In the genomic region with DNA sequence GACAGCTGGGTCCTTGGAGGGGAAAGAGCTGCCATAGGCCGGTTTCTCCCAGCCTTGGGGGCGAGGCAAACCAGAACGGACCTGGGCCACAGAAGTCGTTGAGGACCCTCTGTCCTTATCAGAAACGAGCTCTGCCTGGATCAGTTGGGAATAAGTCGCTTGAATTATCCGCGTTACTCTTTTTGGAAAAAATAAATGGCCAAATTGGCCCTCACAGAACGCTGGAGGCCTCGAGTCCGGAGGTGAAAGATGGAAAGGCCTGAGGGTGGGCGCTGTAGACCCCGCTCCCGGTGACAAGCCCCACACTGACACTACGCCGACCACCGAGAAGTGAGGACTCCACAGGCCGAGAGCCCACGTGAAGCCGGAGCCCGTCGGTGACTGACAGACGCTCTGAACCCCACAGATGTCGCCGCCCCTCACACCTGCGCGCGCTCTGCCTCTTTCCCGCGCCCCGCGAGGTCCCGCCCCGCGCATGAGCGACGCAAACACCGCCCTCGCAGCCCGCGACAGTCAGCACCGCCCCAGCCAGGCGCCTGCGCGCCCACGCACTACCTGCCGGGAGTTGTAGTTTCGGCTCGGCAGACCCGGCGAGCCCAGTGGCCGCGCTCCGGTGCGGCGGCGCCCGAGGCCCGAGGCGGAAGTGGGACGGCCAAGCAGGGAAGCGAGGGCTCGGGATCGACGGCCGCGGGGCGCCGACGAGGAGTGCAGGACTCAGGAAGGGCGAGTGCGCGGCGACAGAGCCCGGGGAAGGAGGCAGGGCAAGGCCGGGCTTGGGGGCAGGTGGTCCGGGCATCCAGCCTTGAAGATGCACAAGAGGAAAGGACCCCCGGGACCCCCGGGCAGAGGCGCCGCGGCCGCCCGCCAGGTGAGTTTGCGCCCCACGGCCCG, we compare ENCODE assay signal across 1 cellular context.
A peak's percentile ranks its signal among the peaks of the same experiment; 100 is the strongest.
TF ChIP-seq lines count a peak whose summit lies in the region.

Gene BRME1 (minus strand): TSS at position 484 of the 891 bp plus-strand sequence. CDS start 1,225 bp downstream, outside the sequence.
Gene CC2D1A (plus strand): TSS at position 568 of the 891 bp plus-strand sequence. CDS start 241 bp downstream, at position 809.

TF ChIP-seq in IMR-90, 13 proteins besides CTCF, POLR2A, EP300 and RAD21:
- TF ChIP-seq, protein P1, sequence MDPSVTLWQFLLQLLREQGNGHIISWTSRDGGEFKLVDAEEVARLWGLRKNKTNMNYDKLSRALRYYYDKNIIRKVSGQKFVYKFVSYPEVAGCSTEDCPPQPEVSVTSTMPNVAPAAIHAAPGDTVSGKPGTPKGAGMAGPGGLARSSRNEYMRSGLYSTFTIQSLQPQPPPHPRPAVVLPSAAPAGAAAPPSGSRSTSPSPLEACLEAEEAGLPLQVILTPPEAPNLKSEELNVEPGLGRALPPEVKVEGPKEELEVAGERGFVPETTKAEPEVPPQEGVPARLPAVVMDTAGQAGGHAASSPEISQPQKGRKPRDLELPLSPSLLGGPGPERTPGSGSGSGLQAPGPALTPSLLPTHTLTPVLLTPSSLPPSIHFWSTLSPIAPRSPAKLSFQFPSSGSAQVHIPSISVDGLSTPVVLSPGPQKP (IDR thresholded peaks at IDR 0.05; ENCODE audit: borderline replicate concordance, low read depth, low read length): no peak
- TF ChIP-seq MAZ (IDR thresholded peaks at IDR 0.05; ENCODE audit: borderline replicate concordance, low read depth, low read length) (peak; percentile 50; the same call in 1 of the 2 replicates), CHD1 (IDR thresholded peaks at IDR 0.05; ENCODE audit: low read depth, low read length) (no peak), RCOR1 (IDR thresholded peaks at IDR 0.05; ENCODE audit: insufficient replicate concordance, low read length) (no peak), RFX5 (IDR thresholded peaks at IDR 0.05; ENCODE audit: low read depth, low read length) (no peak), MXI1 (IDR thresholded peaks at IDR 0.05; ENCODE audit: borderline replicate concordance, low read depth, low read length) (no peak)
TF ChIP-seq in IMR-90: peak in this region for 1.
